In the genomic region with DNA sequence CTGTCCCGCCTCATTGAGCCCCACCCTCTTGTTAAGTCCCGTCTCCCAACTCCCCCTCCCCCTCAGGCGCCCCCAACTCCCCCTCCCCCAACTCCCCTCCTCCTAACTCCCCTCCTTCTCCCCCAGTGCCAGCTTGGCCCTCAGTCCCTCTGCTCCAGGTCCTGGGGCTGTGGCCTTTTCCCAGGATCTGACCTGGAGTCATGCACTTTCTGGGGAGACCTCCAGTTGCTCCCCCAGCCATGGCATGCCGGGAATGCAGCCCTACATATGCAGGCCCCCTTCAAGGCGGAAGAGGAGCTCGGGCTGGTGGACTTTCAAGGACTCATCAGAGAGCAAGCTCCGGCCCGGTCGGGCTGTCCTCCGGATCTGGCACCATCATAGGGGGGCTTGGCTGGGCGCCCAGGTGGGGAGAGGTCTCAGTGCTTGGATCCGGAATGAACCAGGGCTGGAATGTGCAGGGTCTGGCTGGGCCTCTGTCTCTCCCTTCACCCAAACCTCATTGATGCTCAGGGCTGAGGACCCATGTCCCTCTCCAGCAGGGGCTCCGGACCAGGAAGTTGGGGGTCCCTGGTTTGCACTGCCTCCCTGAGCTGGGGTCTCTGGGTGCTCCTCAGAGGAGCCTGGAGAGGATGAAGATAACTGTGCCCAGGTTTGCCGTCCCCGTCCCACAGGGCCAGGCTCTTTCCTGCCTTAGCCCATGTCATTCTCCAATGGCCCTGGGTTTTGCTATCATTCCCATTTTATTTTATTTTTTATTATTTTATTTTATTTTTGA, we compare ENCODE assay signal across 1 cellular context.
A peak's percentile ranks its signal among the peaks of the same experiment; 100 is the strongest.
TF ChIP-seq lines count a peak whose summit lies in the region.

No MANE protein-coding gene starts in this region.

TF ChIP-seq in GM23338, 12 proteins besides CTCF, POLR2A, EP300 and RAD21:
- TF ChIP-seq, protein P1, sequence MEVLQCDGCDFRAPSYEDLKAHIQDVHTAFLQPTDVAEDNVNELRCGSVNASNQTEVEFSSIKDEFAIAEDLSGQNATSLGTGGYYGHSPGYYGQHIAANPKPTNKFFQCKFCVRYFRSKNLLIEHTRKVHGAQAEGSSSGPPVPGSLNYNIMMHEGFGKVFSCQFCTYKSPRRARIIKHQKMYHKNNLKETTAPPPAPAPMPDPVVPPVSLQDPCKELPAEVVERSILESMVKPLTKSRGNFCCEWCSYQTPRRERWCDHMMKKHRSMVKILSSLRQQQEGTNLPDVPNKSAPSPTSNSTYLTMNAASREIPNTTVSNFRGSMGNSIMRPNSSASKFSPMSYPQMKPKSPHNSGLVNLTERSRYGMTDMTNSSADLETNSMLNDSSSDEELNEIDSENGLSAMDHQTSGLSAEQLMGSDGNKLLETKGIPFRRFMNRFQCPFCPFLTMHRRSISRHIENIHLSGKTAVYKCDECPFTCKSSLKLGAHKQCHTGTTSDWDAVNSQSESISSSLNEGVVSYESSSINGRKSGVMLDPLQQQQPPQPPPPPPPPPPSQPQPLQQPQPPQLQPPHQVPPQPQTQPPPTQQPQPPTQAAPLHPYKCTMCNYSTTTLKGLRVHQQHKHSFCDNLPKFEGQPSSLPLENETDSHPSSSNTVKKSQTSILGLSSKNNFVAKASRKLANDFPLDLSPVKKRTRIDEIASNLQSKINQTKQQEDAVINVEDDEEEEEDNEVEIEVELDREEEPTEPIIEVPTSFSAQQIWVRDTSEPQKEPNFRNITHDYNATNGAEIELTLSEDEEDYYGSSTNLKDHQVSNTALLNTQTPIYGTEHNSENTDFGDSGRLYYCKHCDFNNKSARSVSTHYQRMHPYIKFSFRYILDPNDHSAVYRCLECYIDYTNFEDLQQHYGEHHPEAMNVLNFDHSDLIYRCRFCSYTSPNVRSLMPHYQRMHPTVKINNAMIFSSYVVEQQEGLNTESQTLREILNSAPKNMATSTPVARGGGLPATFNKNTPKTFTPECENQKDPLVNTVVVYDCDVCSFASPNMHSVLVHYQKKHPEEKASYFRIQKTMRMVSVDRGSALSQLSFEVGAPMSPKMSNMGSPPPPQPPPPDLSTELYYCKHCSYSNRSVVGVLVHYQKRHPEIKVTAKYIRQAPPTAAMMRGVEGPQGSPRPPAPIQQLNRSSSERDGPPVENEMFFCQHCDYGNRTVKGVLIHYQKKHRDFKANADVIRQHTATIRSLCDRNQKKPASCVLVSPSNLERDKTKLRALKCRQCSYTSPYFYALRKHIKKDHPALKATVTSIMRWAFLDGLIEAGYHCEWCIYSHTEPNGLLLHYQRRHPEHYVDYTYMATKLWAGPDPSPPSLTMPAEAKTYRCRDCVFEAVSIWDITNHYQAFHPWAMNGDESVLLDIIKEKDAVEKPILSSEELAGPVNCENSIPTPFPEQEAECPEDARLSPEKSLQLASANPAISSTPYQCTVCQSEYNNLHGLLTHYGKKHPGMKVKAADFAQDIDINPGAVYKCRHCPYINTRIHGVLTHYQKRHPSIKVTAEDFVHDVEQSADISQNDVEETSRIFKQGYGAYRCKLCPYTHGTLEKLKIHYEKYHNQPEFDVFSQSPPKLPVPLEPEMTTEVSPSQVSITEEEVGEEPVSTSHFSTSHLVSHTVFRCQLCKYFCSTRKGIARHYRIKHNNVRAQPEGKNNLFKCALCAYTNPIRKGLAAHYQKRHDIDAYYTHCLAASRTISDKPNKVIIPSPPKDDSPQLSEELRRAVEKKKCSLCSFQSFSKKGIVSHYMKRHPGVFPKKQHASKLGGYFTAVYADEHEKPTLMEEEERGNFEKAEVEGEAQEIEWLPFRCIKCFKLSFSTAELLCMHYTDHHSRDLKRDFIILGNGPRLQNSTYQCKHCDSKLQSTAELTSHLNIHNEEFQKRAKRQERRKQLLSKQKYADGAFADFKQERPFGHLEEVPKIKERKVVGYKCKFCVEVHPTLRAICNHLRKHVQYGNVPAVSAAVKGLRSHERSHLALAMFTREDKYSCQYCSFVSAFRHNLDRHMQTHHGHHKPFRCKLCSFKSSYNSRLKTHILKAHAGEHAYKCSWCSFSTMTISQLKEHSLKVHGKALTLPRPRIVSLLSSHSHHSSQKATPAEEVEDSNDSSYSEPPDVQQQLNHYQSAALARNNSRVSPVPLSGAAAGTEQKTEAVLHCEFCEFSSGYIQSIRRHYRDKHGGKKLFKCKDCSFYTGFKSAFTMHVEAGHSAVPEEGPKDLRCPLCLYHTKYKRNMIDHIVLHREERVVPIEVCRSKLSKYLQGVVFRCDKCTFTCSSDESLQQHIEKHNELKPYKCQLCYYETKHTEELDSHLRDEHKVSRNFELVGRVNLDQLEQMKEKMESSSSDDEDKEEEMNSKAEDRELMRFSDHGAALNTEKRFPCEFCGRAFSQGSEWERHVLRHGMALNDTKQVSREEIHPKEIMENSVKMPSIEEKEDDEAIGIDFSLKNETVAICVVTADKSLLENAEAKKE (CRISPR knock-in tag; IDR thresholded peaks at IDR 0.05): 0 out of 2 replicates have a peak, but pooled peaks have one; percentile 39
- TF ChIP-seq POLR2AphosphoS5 (IDR thresholded peaks at IDR 0.05; ENCODE audit: low read depth) (no peak), EZH2 (IDR thresholded peaks at IDR 0.05; ENCODE audit: low read depth, unreplicated experiment) (no peak)
- TF ChIP-seq, protein P2, sequence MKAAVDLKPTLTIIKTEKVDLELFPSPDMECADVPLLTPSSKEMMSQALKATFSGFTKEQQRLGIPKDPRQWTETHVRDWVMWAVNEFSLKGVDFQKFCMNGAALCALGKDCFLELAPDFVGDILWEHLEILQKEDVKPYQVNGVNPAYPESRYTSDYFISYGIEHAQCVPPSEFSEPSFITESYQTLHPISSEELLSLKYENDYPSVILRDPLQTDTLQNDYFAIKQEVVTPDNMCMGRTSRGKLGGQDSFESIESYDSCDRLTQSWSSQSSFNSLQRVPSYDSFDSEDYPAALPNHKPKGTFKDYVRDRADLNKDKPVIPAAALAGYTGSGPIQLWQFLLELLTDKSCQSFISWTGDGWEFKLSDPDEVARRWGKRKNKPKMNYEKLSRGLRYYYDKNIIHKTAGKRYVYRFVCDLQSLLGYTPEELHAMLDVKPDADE (IDR thresholded peaks at IDR 0.05): no peak
